Comparison of ENCODE assay signal across 11 cellular contexts in the genomic region with DNA sequence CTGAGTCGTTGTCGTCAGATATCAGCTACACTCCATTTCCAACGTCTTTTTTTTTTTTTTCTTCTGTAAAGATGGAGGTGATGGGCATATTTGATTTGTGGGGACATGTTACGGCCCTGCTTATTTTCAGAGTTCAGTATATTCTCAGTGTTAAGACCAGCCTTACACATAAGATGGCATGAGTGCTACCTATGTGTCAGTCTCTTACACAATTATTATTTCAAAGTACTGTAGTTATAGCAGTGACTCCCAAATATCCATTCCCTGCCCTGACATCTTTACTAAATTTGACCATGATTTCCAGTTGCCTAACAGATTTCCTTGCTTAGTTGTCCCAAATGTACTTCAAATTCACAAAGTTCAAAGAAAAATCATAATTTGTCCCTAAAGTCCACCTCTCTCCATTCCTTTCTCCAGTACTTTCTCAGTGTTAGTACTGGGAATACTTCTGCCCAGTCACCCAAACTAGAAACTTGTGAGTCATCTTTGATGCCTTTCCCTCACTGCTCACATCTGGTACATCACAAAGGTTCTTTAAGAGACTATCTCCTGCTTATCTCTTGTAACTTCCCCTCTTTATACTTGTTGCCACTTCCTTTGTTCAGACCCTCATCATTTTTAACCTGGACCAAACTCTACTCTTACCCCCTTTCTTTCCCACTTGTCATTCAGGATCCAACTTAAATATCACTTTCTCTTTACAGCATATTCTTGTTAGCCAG.
DNase-seq lines count a peak whose midpoint lies in the region; ATAC-seq and TF ChIP-seq lines count a peak whose summit lies in the region.
"Had no signal": no experiment of that assay in that cellular context is flagged by ENCODE, and none has a peak within 500 bp of the region (broad histone marks: within the 10 kb centered on the region; RNA-seq: fewer than 3 reads in every experiment).

No MANE protein-coding gene starts in this region.

- peak overlapping the region; percentile 18 for H3K4me3 Mint-ChIP-seq in T-helper 2 cell treated with Interferon-gamma antibody and Interleukin-4, amounts not matched to agents 5 μg/mL and 100 μg/mL, for 36 hours

- H3K4me1 ChIP-seq in HEK293 (ENCODE audit: control insufficient read depth, insufficient read depth, low read length) (peaks cover 15% of the 10 kb centered on the region), aorta (ENCODE audit: control insufficient read depth in 1 of 2, insufficient read depth in 2 of 2, low read length in 2 of 2) (peaks cover 0 to 3% of the 10 kb centered on the region in 2 donors)

- TF ChIP-seq CTCF in AG04449 (IDR thresholded peaks at IDR 0.05; ENCODE audit: insufficient read depth, low read length, missing control alignments) = no peak
- TF ChIP-seq CTCF in HEK293 (tag by site-specific recombination; IDR thresholded peaks at IDR 0.05) = no peak

- H3K9me3 Mint-ChIP-seq in T-helper 2 cell treated with Interferon-gamma antibody and Interleukin-4, amounts not matched to agents 5 μg/mL and 100 μg/mL, for 36 hours = no peaks in the 10 kb centered on the region

- peaks cover 28% of the 10 kb centered on the region for H3K36me3 Mint-ChIP-seq in T-helper 2 cell treated with Interferon-gamma antibody and Interleukin-4, amounts not matched to agents 5 μg/mL and 100 μg/mL, for 36 hours (ENCODE audit: low read depth)

- intact Hi-C loops in posterior cingulate gyrus (cut with DNase I) = loop anchor here (10.0 kb wide), 1 partner anchor 127 kb away; no protein-coding TSS in a partner anchor
- intact Hi-C loops in aorta (cut with DNase I) = no loop called here

- no peak for ATAC-seq in aorta (ENCODE audit: low FRiP score)
- ATAC-seq: lower lobe of right lung had no signal

- WGBS in aorta, 2 donors = 85 to 86% methylated on average over 4 of the region's 4 CpGs

- H3K27me3 ChIP-seq in aorta (ENCODE audit: control insufficient read depth in 1 of 2, insufficient read depth in 2 of 2, low read length in 1 of 2) = no peaks in the 10 kb centered on the region

- H3K36me3 ChIP-seq in HEK293 (ENCODE audit: control insufficient read depth in 2 of 2, insufficient read depth in 1 of 2, low read length in 2 of 2) (no peaks in the 10 kb centered on the region), aorta (ENCODE audit: control insufficient read depth in 1 of 2, insufficient read depth in 2 of 2, low read length in 1 of 2) (no peaks in the 10 kb centered on the region)
- H3K36me3 ChIP-seq: lower lobe of right lung had no signal

- DNase-seq in AG04449 (ENCODE audit: low read depth, low spot score) (peak; percentile 28), fibroblast of the conjunctiva (ENCODE audit: low read depth) (peak; percentile 21), NCI-H1694 treated with DMSO at 0.1 percent for 48 hours (lab: John Stamatoyannopoulos, UW) (no peak), posterior cingulate gyrus (no peak), aorta (no peak)
- DNase-seq in T-helper 2 cell treated with Interferon-gamma antibody and Interleukin-4, amounts not matched to agents 5 μg/mL and 100 μg/mL, for 36 hours (ENCODE audit: low spot score) = no peak
- DNase-seq in activated CD8-positive, alpha-beta memory T cell treated with anti-CD3 and anti-CD28 coated beads, Interleukin-2, amount 50 U/mL, for 4 hours = no peak
- DNase-seq: effector CD4-positive, alpha-beta T cell; lower lobe of right lung; stimulated activated naive CD4-positive, alpha-beta T cell treated with Interleukin-2 at 50 U/mL for 16 hours had no signal

- no peaks in the 10 kb centered on the region for H3K9me3 ChIP-seq in HEK293 (ENCODE audit: control insufficient read depth, insufficient read depth, low read depth, low read length)
- no peaks in the 10 kb centered on the region for H3K9me3 ChIP-seq in aorta (ENCODE audit: control insufficient read depth, low read length)
- H3K9me3 ChIP-seq: lower lobe of right lung had no signal

- H3K27ac ChIP-seq in HEK293 (ENCODE audit: extremely low read depth, low read depth, low read length) (no peak overlapping the region), aorta (ENCODE audit: low read depth in 1 of 2, low read length in 2 of 2) (no peak overlapping the region)
- H3K27ac ChIP-seq: lower lobe of right lung had no signal

- CTCF ChIA-PET in AG04449 (lab: Yijun Ruan, JAX) (no interaction called here), HEK293 (lab: Yijun Ruan, JAX) (no interaction called here)

- H3K27me3 Mint-ChIP-seq in T-helper 2 cell treated with Interferon-gamma antibody and Interleukin-4, amounts not matched to agents 5 μg/mL and 100 μg/mL, for 36 hours (ENCODE audit: low read depth) = no peaks in the 10 kb centered on the region

- peak overlapping the region; percentile 44 for H3K27ac Mint-ChIP-seq in T-helper 2 cell treated with Interferon-gamma antibody and Interleukin-4, amounts not matched to agents 5 μg/mL and 100 μg/mL, for 36 hours

- peaks cover 46% of the 10 kb centered on the region for H3K4me1 Mint-ChIP-seq in T-helper 2 cell treated with Interferon-gamma antibody and Interleukin-4, amounts not matched to agents 5 μg/mL and 100 μg/mL, for 36 hours (ENCODE audit: low read depth)

- POLR2A ChIA-PET in AG04449 (lab: Yijun Ruan, JAX) (no interaction called here), HEK293 (lab: Yijun Ruan, JAX) (interaction anchor here (0.7 kb wide), 1 partner anchor 67 kb away, joined by 3 read pairs; no protein-coding TSS in a partner anchor)

- H3K4me3 ChIP-seq in AG04449 (ENCODE audit: low read depth, low read length) = no peak overlapping the region
- no peak overlapping the region for H3K4me3 ChIP-seq in HEK293 (ENCODE audit: low read depth, low read length)
- no peak overlapping the region for H3K4me3 ChIP-seq in aorta (ENCODE audit: low read length in 2 of 2)
- H3K4me3 ChIP-seq: lower lobe of right lung had no signal

TF ChIP-seq in HEK293, 187 proteins besides CTCF, POLR2A, EP300 and RAD21:
- TF ChIP-seq PRDM1 (tag by site-specific recombination; IDR thresholded peaks at IDR 0.05) (peak; percentile 84), ZBTB11 (tag by site-specific recombination; conservative IDR thresholded peaks at IDR 0.05; ENCODE audit: low read depth) (no peak)

Comparison
In these comparisons a context has a peak if more than half of its experiments do, and no peak if none do; other contexts are left out.
1. DNase-seq: peak in AG04449 (single experiment) and fibroblast of the conjunctiva (single experiment); none in T-helper 2 cell treated with Interferon-gamma antibody and Interleukin-4, amounts not matched to agents 5 μg/mL and 100 μg/mL, for 36 hours (single experiment), NCI-H1694 treated with DMSO at 0.1 percent for 48 hours (single experiment), activated CD8-positive, alpha-beta memory T cell treated with anti-CD3 and anti-CD28 coated beads, Interleukin-2, amount 50 U/mL, for 4 hours (single experiment), posterior cingulate gyrus (0 of 10) and aorta (0 of 2).